17 cellular contexts compared by ENCODE assay signal in genomic region chr1:30817548-30817947, GRCh38. TPM values are rescaled to one million over a fixed set of nuclear protein-coding genes. Genes with fewer than 3 reads are reported as not detected.
DNase-seq lines count a peak whose midpoint lies in the region; ATAC-seq, FAIRE-seq and TF ChIP-seq lines count a peak whose summit lies in the region.
"Had no signal": no experiment of that assay in that cellular context is flagged by ENCODE, and none has a peak within 500 bp of the region (broad histone marks: within the 10 kb centered on the region; RNA-seq: fewer than 3 reads in every experiment).

No MANE protein-coding gene starts in this region.

- peak overlapping the region; percentile 35 for H2AK5ac ChIP-seq in trophoblast cell (ENCODE audit: low read length)

- H3K4me1 Mint-ChIP-seq in glutamatergic neuron (ENCODE audit: low read depth, unreplicated experiment) = peaks cover 26% of the 10 kb centered on the region
- H3K4me1 Mint-ChIP-seq: CD14-positive monocyte had no signal

- H2BK12ac ChIP-seq in trophoblast cell (ENCODE audit: low read length) = peak overlapping the region; percentile 12

- H3K36me3 Mint-ChIP-seq in glutamatergic neuron (ENCODE audit: unreplicated experiment) = no peaks in the 10 kb centered on the region
- H3K36me3 Mint-ChIP-seq: CD14-positive monocyte had no signal

- H3K4me3 ChIP-seq in bronchial epithelial cell (ENCODE audit: low read depth, low read length) (no peak overlapping the region), trophoblast cell (ENCODE audit: low read depth, low read length) (no peak overlapping the region), transverse colon (no peak overlapping the region)
- H3K4me3 ChIP-seq: PC-9 had no signal

- peak overlapping the region; percentile 9 for H3K14ac ChIP-seq in trophoblast cell (ENCODE audit: low read length)

- H3K4me1 ChIP-seq in trophoblast cell (ENCODE audit: control insufficient read depth in 1 of 2, insufficient read depth in 2 of 2, low read length in 2 of 2) (peaks cover 18 to 19% of the 10 kb centered on the region in 2 experiments), transverse colon (peaks cover 5 to 23% (median 10%) of the 10 kb centered on the region in 4 donors)

- in situ Hi-C loops in transverse colon (cut with MboI; ENCODE audit: low pct_ligation_motif_present in 1 of 4, low pct_unique_long_range_greater_than_20kb in 1 of 4, low sequenced_read_pairs in 3 of 4) = no loop called here

- no peak overlapping the region for H3K4me3 Mint-ChIP-seq in glutamatergic neuron (ENCODE audit: unreplicated experiment)

- WGBS in trophoblast cell (ENCODE audit: extremely low coverage, insufficient coverage, insufficient read length) = no CpG with 5 or more reads among the region's 3 CpGs
- 83% methylated on average over 3 of the region's 3 CpGs; no CpG with 5 or more reads in 1 of the 2 donors for WGBS in transverse colon (ENCODE audit: low coverage in 1 of 2), 2 donors

- H3K79me2 ChIP-seq in trophoblast cell (ENCODE audit: control insufficient read depth, insufficient read depth, low read length, poor library complexity) = no peaks in the 10 kb centered on the region

- H3K9me3 Mint-ChIP-seq in glutamatergic neuron (ENCODE audit: unreplicated experiment) = no peaks in the 10 kb centered on the region

- H3K27me3 Mint-ChIP-seq in glutamatergic neuron (ENCODE audit: unreplicated experiment) = peaks cover 5% of the 10 kb centered on the region

- no peak overlapping the region for H2AFZ ChIP-seq in trophoblast cell (ENCODE audit: insufficient read depth, low read length, poor library complexity)
- H2AFZ ChIP-seq: PC-9 had no signal

- H4K8ac ChIP-seq in trophoblast cell (ENCODE audit: low read depth, low read length) = no peak overlapping the region

- no peak for TF ChIP-seq POLR2A in transverse colon (IDR thresholded peaks at IDR 0.05)

- H3K36me3 ChIP-seq in bronchial epithelial cell (ENCODE audit: control insufficient read depth, insufficient read depth, low read length) = no peaks in the 10 kb centered on the region
- H3K36me3 ChIP-seq in trophoblast cell (ENCODE audit: control insufficient read depth in 1 of 2, insufficient read depth in 2 of 2, low read length in 2 of 2) = no peaks in the 10 kb centered on the region
- H3K36me3 ChIP-seq in transverse colon = no peaks in the 10 kb centered on the region

- no peak overlapping the region for H3K23ac ChIP-seq in trophoblast cell (ENCODE audit: low read length)

- H3K79me1 ChIP-seq in trophoblast cell (ENCODE audit: low read length) = peaks cover 2% of the 10 kb centered on the region

- H3K27ac ChIP-seq in trophoblast cell (ENCODE audit: low read depth, low read length) (no peak overlapping the region), transverse colon (peak overlapping the region; percentile 69 to 90 (median 81))
- H3K27ac ChIP-seq: PC-9 had no signal

- FAIRE-seq in bronchial epithelial cell (lab: Jason Lieb, UNC) = peak; percentile 83

- TF ChIP-seq CTCF in bronchial epithelial cell (IDR thresholded peaks at IDR 0.05; ENCODE audit: insufficient read depth, low read length, severe bottlenecking) = no peak
- TF ChIP-seq CTCF in glutamatergic neuron (IDR thresholded peaks at IDR 0.05; ENCODE audit: partially characterized antibody, unreplicated experiment) = no peak
- TF ChIP-seq CTCF in transverse colon (IDR thresholded peaks at IDR 0.05) = no peak

- H3K9ac ChIP-seq in trophoblast cell (ENCODE audit: low read length) = no peak overlapping the region

- peaks cover 17% of the 10 kb centered on the region for H3K27me3 ChIP-seq in bronchial epithelial cell (ENCODE audit: control insufficient read depth, insufficient read depth, low read length)
- H3K27me3 ChIP-seq in trophoblast cell (ENCODE audit: insufficient read depth, low read length) = no peaks in the 10 kb centered on the region
- H3K27me3 ChIP-seq in transverse colon = peaks cover 6% of the 10 kb centered on the region

- no peak overlapping the region for H3K4me2 ChIP-seq in trophoblast cell (ENCODE audit: low read length)

- TF ChIP-seq EP300 in transverse colon (IDR thresholded peaks at IDR 0.05; ENCODE audit: low read depth) = no peak

- peak overlapping the region; percentile 66 for H3K27ac Mint-ChIP-seq in glutamatergic neuron (ENCODE audit: unreplicated experiment)

- H3K4ac ChIP-seq in trophoblast cell (ENCODE audit: low read depth, low read length) = no peak overlapping the region

- no peak overlapping the region for H2BK5ac ChIP-seq in trophoblast cell (ENCODE audit: low read depth, low read length, poor library complexity)

- peak overlapping the region; percentile 11 for H4K91ac ChIP-seq in trophoblast cell (ENCODE audit: low read depth, low read length)

- H3K9me3 ChIP-seq in trophoblast cell (ENCODE audit: insufficient read depth, low read depth, low read length) (no peaks in the 10 kb centered on the region), transverse colon (no peaks in the 10 kb centered on the region)

- DNase-seq in bronchial epithelial cell (ENCODE audit: low read depth) (no peak), glutamatergic neuron (no peak), trophoblast cell (no peak), transverse colon (no peak), DMS53 (lab: John Stamatoyannopoulos, UW) (no peak)
- DNase-seq in activated effector memory CD4-positive, alpha-beta T cell treated with Interleukin-2 at 50 U/mL for 16 hours = no peak
- DNase-seq: ACHN, AML-193, COR-L47, KG1, NCI-H146, NCI-H2081, NCI-H510A, NCI-H82, PC-9 had no signal

- no peak overlapping the region for H3K18ac ChIP-seq in trophoblast cell (ENCODE audit: low read length)

- H2BK120ac ChIP-seq in trophoblast cell (ENCODE audit: insufficient read depth, low read length, poor library complexity) = no peak overlapping the region

- H4K12ac ChIP-seq in trophoblast cell (ENCODE audit: low read depth, low read length) = no peak overlapping the region

- no peak for ATAC-seq in HG03565 (IDR thresholded peaks at IDR 0.05; ENCODE audit: unreplicated experiment)

- intact Hi-C loops in transverse colon (cut with DNase I; ENCODE audit: low total_unique reads) = loop anchor here (5.0 kb wide), 1 partner anchor 70 kb away; no protein-coding TSS in a partner anchor

RNA-seq across cellular contexts. Expression of gene LAPTM5, which starts 60.0 kb away (rescaled TPM):
- total RNA-seq in bronchial epithelial cell (under 0.01 TPM in 2 replicates), glutamatergic neuron (ENCODE audit: unreplicated experiment) (0.56 TPM), transverse colon (10 to 100 TPM in 3 of 4 donors, 1 to 10 TPM in 1; 5.2 to 66.6 (median 34.5) TPM)
- polyA plus RNA-seq in trophoblast cell (2013) = 0.30 and 0.33 TPM in 2 replicates
